In the genomic region with DNA sequence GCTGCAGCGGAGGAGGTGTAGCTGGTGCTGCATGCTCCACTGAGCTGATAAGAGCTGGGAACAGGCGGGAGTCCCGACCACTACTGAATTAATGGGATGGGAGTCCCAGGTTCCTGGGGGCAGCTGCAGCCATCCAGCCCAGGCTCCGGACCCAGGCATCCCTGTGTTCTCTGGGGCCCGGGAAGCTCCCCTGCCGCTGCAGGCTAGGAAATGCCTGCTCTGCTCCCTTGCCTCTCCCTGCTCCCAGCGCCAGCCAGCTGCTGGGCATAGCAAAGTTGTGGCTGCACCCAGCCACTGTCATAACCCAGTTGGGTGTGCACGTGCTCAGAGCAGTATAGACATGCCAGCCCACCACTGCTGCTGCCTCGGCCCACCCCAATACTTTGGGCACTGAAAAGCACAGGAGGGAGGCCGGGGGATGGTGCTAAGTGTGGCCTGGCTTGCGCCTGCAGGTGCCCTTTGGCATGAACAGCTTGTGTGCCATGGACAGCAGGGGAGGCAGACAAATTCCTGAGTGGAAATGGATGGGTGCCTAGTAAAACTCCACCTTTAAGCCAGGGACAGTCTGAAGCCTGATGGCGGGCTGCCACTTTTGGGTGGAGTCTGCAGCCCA, we compare ENCODE assay signal across 21 cellular contexts.
"Had no signal": no experiment of that assay in that cellular context is flagged by ENCODE, and none has a peak within 500 bp of the region (broad histone marks: within the 10 kb centered on the region; RNA-seq: fewer than 3 reads in every experiment).

No MANE protein-coding gene starts in this region.

- H3K4me1 Mint-ChIP-seq: immature natural killer cell, natural killer cell, WTC11 had no signal

- H3K4me3 ChIP-seq: stomach, thoracic aorta had no signal

- H3K27ac Mint-ChIP-seq: activated CD8-positive, alpha-beta T cell treated with anti-CD3 and anti-CD28 coated beads for 36 hours; activated naive CD8-positive, alpha-beta T cell; immature natural killer cell; natural killer cell; T-helper 1 cell treated with Interleukin-12 subunit alpha and Interleukin-12 subunit beta and Interleukin-4 antibody, amounts not matched to agents 30 μg/mL and 1 μg/mL, for 36 hours; WTC11 had no signal

- H3K4me1 ChIP-seq: stomach had no signal

- H3K27me3 ChIP-seq: brain microvascular endothelial cell, stomach had no signal

- H3K9me3 Mint-ChIP-seq: activated CD8-positive, alpha-beta T cell treated with anti-CD3 and anti-CD28 coated beads for 36 hours; activated T-cell treated with anti-CD3 and anti-CD28 coated beads, Interleukin-2, amount 50 U/mL, for 4 hours; T-helper 1 cell treated with Interleukin-12 subunit alpha and Interleukin-12 subunit beta and Interleukin-4 antibody, amounts not matched to agents 30 μg/mL and 1 μg/mL, for 36 hours; WTC11 had no signal

- FAIRE-seq: endothelial cell of umbilical vein had no signal

- H3K27me3 Mint-ChIP-seq: activated CD8-positive, alpha-beta T cell treated with anti-CD3 and anti-CD28 coated beads for 36 hours; activated naive CD8-positive, alpha-beta T cell had no signal

- H3K36me3 ChIP-seq: brain microvascular endothelial cell, stomach, thoracic aorta had no signal

- DNase-seq: activated CD4-positive, alpha-beta T cell treated with anti-CD3 and anti-CD28 coated beads for 48 hours; activated CD8-positive, alpha-beta T cell treated with anti-CD3 and anti-CD28 coated beads for 36 hours; activated effector memory CD4-positive, alpha-beta T cell treated with anti-CD3 and anti-CD28 coated beads, Interleukin-2, amount 50 U/mL, for 16 hours; activated T-cell treated with anti-CD3 and anti-CD28 coated beads, Interleukin-2, amount 50 U/mL, for 4 hours; brain microvascular endothelial cell; effector CD8-positive, alpha-beta T cell; foreskin fibroblast; glutamatergic neuron; immature natural killer cell; left colon; mesenchymal stem cell; natural killer cell; nucleus accumbens; stimulated activated CD4-positive, alpha-beta T cell treated with anti-CD3 and anti-CD28 coated beads, Interleukin-4, amount 100 ng/mL, for 4 hours; stimulated activated CD8-positive, alpha-beta memory T cell treated with anti-CD3 and anti-CD28 coated beads, Interleukin-4, amount 100 ng/mL, for 48 hours; stomach had no signal

- H3K27ac ChIP-seq: brain microvascular endothelial cell, stomach, thoracic aorta had no signal

- H3K4me3 Mint-ChIP-seq: activated CD8-positive, alpha-beta T cell treated with anti-CD3 and anti-CD28 coated beads for 36 hours; activated naive CD8-positive, alpha-beta T cell; activated T-cell treated with anti-CD3 and anti-CD28 coated beads, Interleukin-2, amount 50 U/mL, for 4 hours; immature natural killer cell; natural killer cell; T-helper 1 cell treated with Interleukin-12 subunit alpha and Interleukin-12 subunit beta and Interleukin-4 antibody, amounts not matched to agents 30 μg/mL and 1 μg/mL, for 36 hours; WTC11 had no signal

- H3K9me3 ChIP-seq: thoracic aorta had no signal

- H3K36me3 Mint-ChIP-seq: activated naive CD8-positive, alpha-beta T cell; immature natural killer cell; natural killer cell; WTC11 had no signal

- ATAC-seq: activated CD8-positive, alpha-beta T cell treated with anti-CD3 and anti-CD28 coated beads for 36 hours; left colon; natural killer cell; WTC11 had no signal
